In the genomic region with DNA sequence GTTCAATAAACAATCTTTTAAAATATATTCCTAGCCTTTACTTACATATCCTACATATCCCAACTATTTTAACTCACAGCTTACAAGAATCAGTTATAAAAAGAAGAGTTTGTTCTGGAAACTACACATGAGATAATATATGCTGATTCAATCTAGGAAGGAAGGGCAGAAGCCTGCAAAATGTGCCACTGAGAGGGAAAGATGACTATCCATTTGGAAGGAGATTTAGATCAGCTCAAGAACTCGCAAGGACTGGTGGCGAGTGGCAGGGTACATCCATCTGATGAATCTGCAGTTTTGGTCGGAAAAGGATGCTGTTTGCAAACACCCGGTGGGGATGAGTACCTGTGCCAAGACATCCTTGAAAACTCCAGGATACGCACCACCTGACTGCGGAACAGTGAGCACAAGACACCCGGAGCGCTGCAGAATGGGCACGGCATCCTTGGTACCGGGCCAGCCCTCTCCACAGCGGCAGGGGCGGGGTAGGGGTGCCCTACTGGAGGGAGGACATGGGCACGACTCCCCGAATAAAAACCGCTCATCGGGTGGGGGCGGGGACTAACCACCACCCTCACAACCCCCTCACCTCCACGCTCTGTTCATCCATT, we compare ENCODE assay signal across 1 cellular context.
TF ChIP-seq lines count a peak whose summit lies in the region.

No MANE protein-coding gene starts in this region.

TF ChIP-seq in K562, 482 proteins besides CTCF, POLR2A, EP300 and RAD21:
- TF ChIP-seq KAT7 (CRISPR knock-in tag; IDR thresholded peaks at IDR 0.05; ENCODE audit: borderline replicate concordance), result peak; percentile 87; the same call in 1 of the 2 replicates
- peak; percentile 21; the same call in 1 of the 2 replicates for TF ChIP-seq MAFG (tag; conservative IDR thresholded peaks at IDR 0.05)
- TF ChIP-seq KDM1A (IDR thresholded peaks at IDR 0.05), result peak in 1 of 2 experiments; percentile 24; a peak in 1 of 4 replicates
- peak; percentile 73 for TF ChIP-seq ZNF316 (IDR thresholded peaks at IDR 0.05)
- TF ChIP-seq ARHGAP35 (IDR thresholded peaks at IDR 0.05; ENCODE audit: partially characterized antibody), result no peak
- 0 out of 2 replicates have a peak, but pooled peaks have one; percentile 18 for TF ChIP-seq SMARCC2 (IDR thresholded peaks at IDR 0.05; ENCODE audit: low read depth)
- 0 out of 2 replicates have a peak, but pooled peaks have one; percentile 35 for TF ChIP-seq MEF2D (tag; conservative IDR thresholded peaks at IDR 0.05; ENCODE audit: low read depth)
- TF ChIP-seq, protein P1, sequence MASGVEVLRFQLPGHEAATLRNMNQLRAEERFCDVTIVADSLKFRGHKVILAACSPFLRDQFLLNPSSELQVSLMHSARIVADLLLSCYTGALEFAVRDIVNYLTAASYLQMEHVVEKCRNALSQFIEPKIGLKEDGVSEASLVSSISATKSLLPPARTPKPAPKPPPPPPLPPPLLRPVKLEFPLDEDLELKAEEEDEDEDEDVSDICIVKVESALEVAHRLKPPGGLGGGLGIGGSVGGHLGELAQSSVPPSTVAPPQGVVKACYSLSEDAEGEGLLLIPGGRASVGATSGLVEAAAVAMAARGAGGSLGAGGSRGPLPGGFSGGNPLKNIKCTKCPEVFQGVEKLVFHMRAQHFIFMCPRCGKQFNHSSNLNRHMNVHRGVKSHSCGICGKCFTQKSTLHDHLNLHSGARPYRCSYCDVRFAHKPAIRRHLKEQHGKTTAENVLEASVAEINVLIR (CRISPR knock-in tag; IDR thresholded peaks at IDR 0.05), result no peak
- 0 out of 2 replicates have a peak, but pooled peaks have one; percentile 42 for TF ChIP-seq DPF2 (IDR thresholded peaks at IDR 0.05)
- TF ChIP-seq ZKSCAN8 (CRISPR knock-in tag; IDR thresholded peaks at IDR 0.05), result no peak
- TF ChIP-seq GTF2E2 (tag; IDR thresholded peaks at IDR 0.05), result peak; percentile 81; the same call in 1 of the 2 replicates
- TF ChIP-seq ZNF551 (CRISPR knock-in tag; IDR thresholded peaks at IDR 0.05), result no peak
- TF ChIP-seq, protein P2, sequence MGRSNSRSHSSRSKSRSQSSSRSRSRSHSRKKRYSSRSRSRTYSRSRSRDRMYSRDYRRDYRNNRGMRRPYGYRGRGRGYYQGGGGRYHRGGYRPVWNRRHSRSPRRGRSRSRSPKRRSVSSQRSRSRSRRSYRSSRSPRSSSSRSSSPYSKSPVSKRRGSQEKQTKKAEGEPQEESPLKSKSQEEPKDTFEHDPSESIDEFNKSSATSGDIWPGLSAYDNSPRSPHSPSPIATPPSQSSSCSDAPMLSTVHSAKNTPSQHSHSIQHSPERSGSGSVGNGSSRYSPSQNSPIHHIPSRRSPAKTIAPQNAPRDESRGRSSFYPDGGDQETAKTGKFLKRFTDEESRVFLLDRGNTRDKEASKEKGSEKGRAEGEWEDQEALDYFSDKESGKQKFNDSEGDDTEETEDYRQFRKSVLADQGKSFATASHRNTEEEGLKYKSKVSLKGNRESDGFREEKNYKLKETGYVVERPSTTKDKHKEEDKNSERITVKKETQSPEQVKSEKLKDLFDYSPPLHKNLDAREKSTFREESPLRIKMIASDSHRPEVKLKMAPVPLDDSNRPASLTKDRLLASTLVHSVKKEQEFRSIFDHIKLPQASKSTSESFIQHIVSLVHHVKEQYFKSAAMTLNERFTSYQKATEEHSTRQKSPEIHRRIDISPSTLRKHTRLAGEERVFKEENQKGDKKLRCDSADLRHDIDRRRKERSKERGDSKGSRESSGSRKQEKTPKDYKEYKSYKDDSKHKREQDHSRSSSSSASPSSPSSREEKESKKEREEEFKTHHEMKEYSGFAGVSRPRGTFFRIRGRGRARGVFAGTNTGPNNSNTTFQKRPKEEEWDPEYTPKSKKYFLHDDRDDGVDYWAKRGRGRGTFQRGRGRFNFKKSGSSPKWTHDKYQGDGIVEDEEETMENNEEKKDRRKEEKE (IDR thresholded peaks at IDR 0.05; ENCODE audit: borderline replicate concordance in 1 of 2, control insufficient read depth in 1 of 2, low read depth in 2 of 2, low read length in 1 of 2), result peak in 1 of 2 experiments; percentile 53; a peak in 1 of 4 replicates
- TF ChIP-seq ZEB2 (IDR thresholded peaks at IDR 0.05), result peak; percentile 29; the same call in 1 of the 2 replicates
- TF ChIP-seq C11orf30 (IDR thresholded peaks at IDR 0.05; ENCODE audit: low read depth), result peak; percentile 72
- TF ChIP-seq, protein P3, sequence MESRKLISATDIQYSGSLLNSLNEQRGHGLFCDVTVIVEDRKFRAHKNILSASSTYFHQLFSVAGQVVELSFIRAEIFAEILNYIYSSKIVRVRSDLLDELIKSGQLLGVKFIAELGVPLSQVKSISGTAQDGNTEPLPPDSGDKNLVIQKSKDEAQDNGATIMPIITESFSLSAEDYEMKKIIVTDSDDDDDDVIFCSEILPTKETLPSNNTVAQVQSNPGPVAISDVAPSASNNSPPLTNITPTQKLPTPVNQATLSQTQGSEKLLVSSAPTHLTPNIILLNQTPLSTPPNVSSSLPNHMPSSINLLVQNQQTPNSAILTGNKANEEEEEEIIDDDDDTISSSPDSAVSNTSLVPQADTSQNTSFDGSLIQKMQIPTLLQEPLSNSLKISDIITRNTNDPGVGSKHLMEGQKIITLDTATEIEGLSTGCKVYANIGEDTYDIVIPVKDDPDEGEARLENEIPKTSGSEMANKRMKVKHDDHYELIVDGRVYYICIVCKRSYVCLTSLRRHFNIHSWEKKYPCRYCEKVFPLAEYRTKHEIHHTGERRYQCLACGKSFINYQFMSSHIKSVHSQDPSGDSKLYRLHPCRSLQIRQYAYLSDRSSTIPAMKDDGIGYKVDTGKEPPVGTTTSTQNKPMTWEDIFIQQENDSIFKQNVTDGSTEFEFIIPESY (CRISPR knock-in tag; IDR thresholded peaks at IDR 0.05), result no peak
- TF ChIP-seq HNRNPL (IDR thresholded peaks at IDR 0.05; ENCODE audit: low read depth, low read length), result 0 out of 2 replicates have a peak, but pooled peaks have one; percentile 41
- TF ChIP-seq GATA2 (CRISPR knock-in tag; IDR thresholded peaks at IDR 0.05), result 0 out of 2 replicates have a peak, but pooled peaks have one; percentile 39
- TF ChIP-seq EWSR1 (IDR thresholded peaks at IDR 0.05; ENCODE audit: borderline replicate concordance, low read depth, partially characterized antibody), result peak; percentile 80
- no peak for TF ChIP-seq HDAC6 (IDR thresholded peaks at IDR 0.05; ENCODE audit: low read depth, low read length)
- peak; percentile 26; the same call in 1 of the 2 replicates for TF ChIP-seq CTBP1 (IDR thresholded peaks at IDR 0.05; ENCODE audit: borderline replicate concordance)
- no peak for TF ChIP-seq MAFF (IDR thresholded peaks at IDR 0.05; ENCODE audit: low read length)
- no peak for TF ChIP-seq RFX7 (CRISPR knock-in tag; IDR thresholded peaks at IDR 0.05)
- TF ChIP-seq NFE2 (IDR thresholded peaks at IDR 0.05; ENCODE audit: low read depth), result peak; percentile 54; the same call in 1 of the 2 replicates
- peak; percentile 33; the same call in 1 of the 2 replicates for TF ChIP-seq NFIC (IDR thresholded peaks at IDR 0.05)
- 0 out of 2 replicates have a peak, but pooled peaks have one; percentile 45 for TF ChIP-seq MTA3 (IDR thresholded peaks at IDR 0.05; ENCODE audit: borderline replicate concordance)
- no peak for TF ChIP-seq E2F6 (IDR thresholded peaks at IDR 0.05; ENCODE audit: borderline replicate concordance in 1 of 2, extremely low read depth in 1 of 2, insufficient read depth in 1 of 2, insufficient read length in 1 of 2, low read depth in 1 of 2, low read length in 1 of 2, poor library complexity in 1 of 2, severe bottlenecking in 1 of 2)
- 0 out of 2 replicates have a peak, but pooled peaks have one; percentile 31 for TF ChIP-seq STAG1 (CRISPR knock-in tag; IDR thresholded peaks at IDR 0.05; ENCODE audit: borderline replicate concordance)
- no peak for TF ChIP-seq JUND (IDR thresholded peaks at IDR 0.05; ENCODE audit: borderline replicate concordance, low read depth, low read length)
- TF ChIP-seq JUND (tag; IDR thresholded peaks at IDR 0.05; ENCODE audit: borderline replicate concordance, low read depth, low read length), result 0 out of 3 replicates have a peak, but pooled peaks have one; percentile 15
- 0 out of 2 replicates have a peak, but pooled peaks have one; percentile 14 for TF ChIP-seq MYNN (IDR thresholded peaks at IDR 0.05)
- no peak for TF ChIP-seq MYNN (CRISPR knock-in tag; IDR thresholded peaks at IDR 0.05)
- TF ChIP-seq ZBTB11 (CRISPR knock-in tag; IDR thresholded peaks at IDR 0.05), result peak in 1 of 3 experiments; percentile 97; a peak in 2 of 6 replicates
- TF ChIP-seq, protein P4, sequence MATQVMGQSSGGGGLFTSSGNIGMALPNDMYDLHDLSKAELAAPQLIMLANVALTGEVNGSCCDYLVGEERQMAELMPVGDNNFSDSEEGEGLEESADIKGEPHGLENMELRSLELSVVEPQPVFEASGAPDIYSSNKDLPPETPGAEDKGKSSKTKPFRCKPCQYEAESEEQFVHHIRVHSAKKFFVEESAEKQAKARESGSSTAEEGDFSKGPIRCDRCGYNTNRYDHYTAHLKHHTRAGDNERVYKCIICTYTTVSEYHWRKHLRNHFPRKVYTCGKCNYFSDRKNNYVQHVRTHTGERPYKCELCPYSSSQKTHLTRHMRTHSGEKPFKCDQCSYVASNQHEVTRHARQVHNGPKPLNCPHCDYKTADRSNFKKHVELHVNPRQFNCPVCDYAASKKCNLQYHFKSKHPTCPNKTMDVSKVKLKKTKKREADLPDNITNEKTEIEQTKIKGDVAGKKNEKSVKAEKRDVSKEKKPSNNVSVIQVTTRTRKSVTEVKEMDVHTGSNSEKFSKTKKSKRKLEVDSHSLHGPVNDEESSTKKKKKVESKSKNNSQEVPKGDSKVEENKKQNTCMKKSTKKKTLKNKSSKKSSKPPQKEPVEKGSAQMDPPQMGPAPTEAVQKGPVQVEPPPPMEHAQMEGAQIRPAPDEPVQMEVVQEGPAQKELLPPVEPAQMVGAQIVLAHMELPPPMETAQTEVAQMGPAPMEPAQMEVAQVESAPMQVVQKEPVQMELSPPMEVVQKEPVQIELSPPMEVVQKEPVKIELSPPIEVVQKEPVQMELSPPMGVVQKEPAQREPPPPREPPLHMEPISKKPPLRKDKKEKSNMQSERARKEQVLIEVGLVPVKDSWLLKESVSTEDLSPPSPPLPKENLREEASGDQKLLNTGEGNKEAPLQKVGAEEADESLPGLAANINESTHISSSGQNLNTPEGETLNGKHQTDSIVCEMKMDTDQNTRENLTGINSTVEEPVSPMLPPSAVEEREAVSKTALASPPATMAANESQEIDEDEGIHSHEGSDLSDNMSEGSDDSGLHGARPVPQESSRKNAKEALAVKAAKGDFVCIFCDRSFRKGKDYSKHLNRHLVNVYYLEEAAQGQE (CRISPR knock-in tag; IDR thresholded peaks at IDR 0.05; ENCODE audit: low read depth), result 0 out of 2 replicates have a peak, but pooled peaks have one; percentile 38
